ENCODE assay signal across 14 cellular contexts in genomic region chr1:60427194-60427593, GRCh38.
"Had no signal": no experiment of that assay in that cellular context is flagged by ENCODE, and none has a peak within 500 bp of the region (broad histone marks: within the 10 kb centered on the region; RNA-seq: fewer than 3 reads in every experiment).

No MANE protein-coding gene starts in this region.

- H3K36me3 ChIP-seq: ascending aorta, ovary had no signal

- H3K4me3 ChIP-seq: ascending aorta, ovary had no signal

- H3K27ac ChIP-seq: ascending aorta, ovary had no signal

- ATAC-seq: activated CD8-positive, alpha-beta T cell treated with anti-CD3 and anti-CD28 coated beads, Interleukin-2, amount 10 ng/mL, durations not matched to agents 7 days and 5 days; stimulated activated memory B cell treated with anti-CD40 and anti-IgM and Interleukin-4, amounts not matched to agents 10 μg/mL and 1 μg/mL and 100 μg/mL, for 72 hours; T-cell had no signal

- H3K9me3 ChIP-seq: ovary had no signal

- H3K27me3 ChIP-seq: ascending aorta, ovary had no signal

- DNase-seq: activated CD4-positive, alpha-beta T cell treated with anti-CD3 and anti-CD28 coated beads for 48 hours; activated CD8-positive, alpha-beta memory T cell treated with anti-CD3 and anti-CD28 coated beads, Interleukin-2, amount 50 U/mL, for 48 hours; activated CD8-positive, alpha-beta T cell treated with anti-CD3 and anti-CD28 coated beads, Interleukin-2, amount 10 ng/mL, durations not matched to agents 7 days and 5 days; activated naive CD4-positive, alpha-beta T cell; effector memory CD4-positive, alpha-beta T cell; hypothalamus; left cardiac atrium; nephron progenitor cell; ovary; small intestine; T-cell; T1000 had no signal
